In genomic region chr2:199907008-199907714, GRCh38 we compare ENCODE assay signal across 20 cellular contexts. TPM values are rescaled to one million over a fixed set of nuclear protein-coding genes. Genes with fewer than 3 reads are reported as not detected.
"Had no signal": no experiment of that assay in that cellular context is flagged by ENCODE, and none has a peak within 500 bp of the region (broad histone marks: within the 10 kb centered on the region; RNA-seq: fewer than 3 reads in every experiment).

No MANE protein-coding gene starts in this region.

- H3K27me3 ChIP-seq: ascending aorta, colonic mucosa, tibial artery had no signal

- H3K36me3 ChIP-seq: ascending aorta, colonic mucosa, left ventricle myocardium inferior, tibial artery had no signal

- H3K9me3 Mint-ChIP-seq: activated naive CD4-positive, alpha-beta T cell treated with anti-CD3 and anti-CD28 coated beads, Interleukin-2, amount 50 U/mL, for 24 hours; central memory CD8-positive, alpha-beta T cell; endodermal cell had no signal

- ATAC-seq: activated CD4-positive, alpha-beta T cell treated with anti-CD3 and anti-CD28 coated beads for 36 hours; right cardiac atrium; stimulated activated naive CD8-positive, alpha-beta T cell treated with anti-CD3 and anti-CD28 coated beads, Interleukin-15, Interleukin-2, amounts not matched to agents 100 U/mL and 50 U/mL, for 24 hours had no signal

- H3K27ac ChIP-seq: ascending aorta, colonic mucosa, epithelial cell of prostate, left ventricle myocardium inferior, tibial artery had no signal

- H3K36me3 Mint-ChIP-seq: activated naive CD4-positive, alpha-beta T cell treated with anti-CD3 and anti-CD28 coated beads, Interleukin-2, amount 50 U/mL, for 24 hours had no signal

- H3K27me3 Mint-ChIP-seq: progenitor cell of endocrine pancreas had no signal

- DNase-seq: activated CD4-positive, alpha-beta T cell treated with anti-CD3 and anti-CD28 coated beads for 36 hours; activated CD4-positive, alpha-beta T cell treated with anti-CD3 and anti-CD28 coated beads, Interleukin-2, amount 50 U/mL, for 48 hours; activated gamma-delta T cell; colonic mucosa; endodermal cell; foreskin fibroblast; kidney; left ventricle myocardium inferior; right cardiac atrium; stimulated activated CD4-positive, alpha-beta T cell treated with anti-CD3 and anti-CD28 coated beads, Interleukin-2, amount 100 ng/mL, for 24 hours; stimulated activated naive CD8-positive, alpha-beta T cell treated with anti-CD3 and anti-CD28 coated beads, Interleukin-15, Interleukin-2, amounts not matched to agents 100 U/mL and 50 U/mL, for 24 hours; substantia nigra; T-helper 9 cell; tibial artery had no signal

- H3K9me3 ChIP-seq: ascending aorta, colonic mucosa, left ventricle myocardium inferior, tibial artery had no signal

- H3K4me3 ChIP-seq: ascending aorta, colonic mucosa, left ventricle myocardium inferior, tibial artery had no signal

- H3K27ac Mint-ChIP-seq: activated CD4-positive, alpha-beta T cell treated with anti-CD3 and anti-CD28 coated beads for 36 hours; activated naive CD4-positive, alpha-beta T cell treated with anti-CD3 and anti-CD28 coated beads, Interleukin-2, amount 50 U/mL, for 24 hours; endodermal cell; progenitor cell of endocrine pancreas had no signal

- H3K4me1 ChIP-seq: colonic mucosa had no signal

- H3K4me3 Mint-ChIP-seq: activated CD4-positive, alpha-beta T cell treated with anti-CD3 and anti-CD28 coated beads for 36 hours; activated naive CD4-positive, alpha-beta T cell treated with anti-CD3 and anti-CD28 coated beads, Interleukin-2, amount 50 U/mL, for 24 hours; central memory CD8-positive, alpha-beta T cell; endodermal cell had no signal

RNA-seq across cellular contexts. Expression of gene TYW5, which starts 48.1 kb away (rescaled TPM):
- total RNA-seq: ascending aorta had no signal

RNA-seq across cellular contexts. Expression of gene FTCDNL1, which starts 56.2 kb away (rescaled TPM):
- polyA plus RNA-seq: neural cell had no signal
